In genomic region chr2:55419514-55420243, GRCh38 we compare ENCODE assay signal across 1 cellular context.
TF ChIP-seq lines count a peak whose summit lies in the region.

Gene CCDC88A (minus strand): TSS chr2:55419856. CDS start chr2:55419079, 777 bp downstream.

TF ChIP-seq in HepG2, 621 proteins besides CTCF, POLR2A, EP300 and RAD21 (continued from another document and continues in another):
- TF ChIP-seq ZNF513 (CRISPR knock-in tag; conservative IDR thresholded peaks at IDR 0.05) (no peak; the same call in 1 of the 2 replicates), ZSCAN22 (CRISPR knock-in tag; IDR thresholded peaks at IDR 0.05) (0 out of 2 replicates have a peak, but pooled peaks have one; percentile 51), SMARCC2 (IDR thresholded peaks at IDR 0.05) (no peak), CREM (IDR thresholded peaks at IDR 0.05) (peak; percentile 39; the same call in 1 of the 2 replicates), CREM (CRISPR knock-in tag; IDR thresholded peaks at IDR 0.05) (peak; percentile 21; the same call in 1 of the 2 replicates), BATF2 (CRISPR knock-in tag; IDR thresholded peaks at IDR 0.05) (peak; percentile 85; the same call in 1 of the 2 replicates), TOE1 (CRISPR knock-in tag; IDR thresholded peaks at IDR 0.05) (no peak; the same call in none of the 2 replicates), SRSF4 (IDR thresholded peaks at IDR 0.05; ENCODE audit: low read depth, low read length, poor library complexity, severe bottlenecking) (no peak), GLI4 (CRISPR knock-in tag; IDR thresholded peaks at IDR 0.05; ENCODE audit: borderline replicate concordance) (no peak; the same call in 1 of the 2 replicates), HNRNPK (IDR thresholded peaks at IDR 0.05; ENCODE audit: low read depth, low read length, poor library complexity, severe bottlenecking) (peak; percentile 89), ZNF724P (CRISPR knock-in tag; IDR thresholded peaks at IDR 0.05; ENCODE audit: borderline replicate concordance) (peak; percentile 93), TP53 (CRISPR knock-in tag; conservative IDR thresholded peaks at IDR 0.05) (peak; percentile 72; the same call in 1 of the 2 replicates), ZBTB44 (CRISPR knock-in tag; IDR thresholded peaks at IDR 0.05) (peak; percentile 98), PAX8 (CRISPR knock-in tag; IDR thresholded peaks at IDR 0.05; ENCODE audit: borderline replicate concordance) (no peak; the same call in 1 of the 2 replicates), TAF1 (CRISPR knock-in tag; IDR thresholded peaks at IDR 0.05) (peak; percentile 98), PBX2 (CRISPR knock-in tag; IDR thresholded peaks at IDR 0.05) (peak; percentile 30; the same call in 1 of the 2 replicates), TEAD2 (CRISPR knock-in tag; IDR thresholded peaks at IDR 0.05) (no peak), ZMYM4 (CRISPR knock-in tag; IDR thresholded peaks at IDR 0.05) (peak; percentile 100), LBX2 (CRISPR knock-in tag; IDR thresholded peaks at IDR 0.05; ENCODE audit: borderline replicate concordance) (peak; percentile 32; the same call in 1 of the 2 replicates), ZNF205 (CRISPR knock-in tag; IDR thresholded peaks at IDR 0.05) (peak; percentile 92), ERF (CRISPR knock-in tag; IDR thresholded peaks at IDR 0.05) (peak; percentile 99), SRF (IDR thresholded peaks at IDR 0.05; ENCODE audit: low read depth, low read length) (no peak; the same call in 1 of the 2 replicates), MYNN (CRISPR knock-in tag; IDR thresholded peaks at IDR 0.05; ENCODE audit: low read depth) (no peak; the same call in 1 of the 2 replicates), JUND (CRISPR knock-in tag; IDR thresholded peaks at IDR 0.05) (peak; percentile 77; the same call in 1 of the 2 replicates), FOXC1 (CRISPR knock-in tag; IDR thresholded peaks at IDR 0.05; ENCODE audit: borderline replicate concordance) (peak; percentile 90; the same call in 1 of the 2 replicates), ZNF33A (CRISPR knock-in tag; IDR thresholded peaks at IDR 0.05; ENCODE audit: borderline replicate concordance) (peak; percentile 95), AGO1 (IDR thresholded peaks at IDR 0.05; ENCODE audit: low read depth, low read length, poor library complexity, severe bottlenecking) (no peak), DZIP1 (CRISPR knock-in tag; IDR thresholded peaks at IDR 0.05) (peak; percentile 91; the same call in 1 of the 2 replicates), ZNF557 (CRISPR knock-in tag; IDR thresholded peaks at IDR 0.05) (0 out of 2 replicates have a peak, but pooled peaks have one; percentile 65), ZNF224 (CRISPR knock-in tag; IDR thresholded peaks at IDR 0.05) (peak; percentile 77; the same call in 1 of the 2 replicates), TFDP2 (CRISPR knock-in tag; IDR thresholded peaks at IDR 0.05) (peak; percentile 96), BRD4 (CRISPR knock-in tag; IDR thresholded peaks at IDR 0.05) (peak; percentile 92; the same call in 1 of the 2 replicates), ZFP62 (CRISPR knock-in tag; IDR thresholded peaks at IDR 0.05) (no peak), MTF1 (CRISPR knock-in tag; IDR thresholded peaks at IDR 0.05) (0 out of 2 replicates have a peak, but pooled peaks have one; percentile 71), E2F2 (CRISPR knock-in tag; IDR thresholded peaks at IDR 0.05; ENCODE audit: borderline replicate concordance) (peak; percentile 94), NCOA5 (CRISPR knock-in tag; IDR thresholded peaks at IDR 0.05) (0 out of 2 replicates have a peak, but pooled peaks have one; percentile 28), SP2 (CRISPR knock-in tag; IDR thresholded peaks at IDR 0.05) (peak; percentile 69), ARID2 (CRISPR knock-in tag; IDR thresholded peaks at IDR 0.05; ENCODE audit: borderline replicate concordance) (peak; percentile 89; the same call in 1 of the 2 replicates), GATAD1 (CRISPR knock-in tag; IDR thresholded peaks at IDR 0.05) (peak; percentile 88), DR1 (CRISPR knock-in tag; IDR thresholded peaks at IDR 0.05) (peak; percentile 91), THRA (CRISPR knock-in tag; IDR thresholded peaks at IDR 0.05; ENCODE audit: borderline replicate concordance) (peak; percentile 90), SNAPC5 (CRISPR knock-in tag; IDR thresholded peaks at IDR 0.05; ENCODE audit: borderline replicate concordance) (no peak; the same call in 1 of the 2 replicates), ZNF644 (CRISPR knock-in tag; IDR thresholded peaks at IDR 0.05; ENCODE audit: low read depth) (peak; percentile 90), NCOA2 (CRISPR knock-in tag; IDR thresholded peaks at IDR 0.05) (peak; percentile 68), ZNF850 (CRISPR knock-in tag; conservative IDR thresholded peaks at IDR 0.05) (peak; percentile 95; the same call in 1 of the 2 replicates), RERE (CRISPR knock-in tag; IDR thresholded peaks at IDR 0.05; ENCODE audit: low read depth) (peak; percentile 83), ZFP82 (CRISPR knock-in tag; IDR thresholded peaks at IDR 0.05; ENCODE audit: borderline replicate concordance) (peak; percentile 96; the same call in 1 of the 2 replicates)
